22 cellular contexts compared by ENCODE assay signal in genomic region chr4:58191086-58191485, GRCh38.
"Had no signal": no experiment of that assay in that cellular context is flagged by ENCODE, and none has a peak within 500 bp of the region (broad histone marks: within the 10 kb centered on the region; RNA-seq: fewer than 3 reads in every experiment).

No MANE protein-coding gene starts in this region.

- H3K4me1 Mint-ChIP-seq: activated B cell treated with CpG ODN at 0.5 μM for 24 hours; activated CD4-positive, alpha-beta T cell treated with anti-CD3 and anti-CD28 coated beads, Interleukin-2, amount 10 ng/mL, durations not matched to agents 24 days and 14 days; activated CD8-positive, alpha-beta memory T cell treated with anti-CD3 and anti-CD28 coated beads, Interleukin-2, amount 10 ng/mL, durations not matched to agents 7 days and 5 days; activated naive CD4-positive, alpha-beta T cell treated with anti-CD3 and anti-CD28 coated beads, Interleukin-2, amount 50 U/mL, for 24 hours; central memory CD8-positive, alpha-beta T cell had no signal

- H3K4me3 ChIP-seq: PC-9 had no signal

- H3K27ac Mint-ChIP-seq: activated B cell treated with CpG ODN at 0.5 μM for 24 hours; activated CD4-positive, alpha-beta T cell treated with anti-CD3 and anti-CD28 coated beads, Interleukin-2, amount 10 ng/mL, durations not matched to agents 24 days and 14 days; activated CD8-positive, alpha-beta memory T cell treated with anti-CD3 and anti-CD28 coated beads, Interleukin-2, amount 10 ng/mL, durations not matched to agents 7 days and 5 days; activated T-cell treated with anti-CD3 and anti-CD28 coated beads, Interleukin-2, amount 50 U/mL, for 24 hours; activated T-helper 1 cell treated with anti-CD3 and anti-CD28 coated beads, Interleukin-12 subunit alpha, Interleukin-12 subunit beta, Interleukin-2, Interleukin-4 antibody, amounts not matched to agents 30 ng/mL and 10 ng/mL and 1 ng/mL, durations not matched to agents 14 hours and 24 hours and 36 hours; T-helper 1 cell treated with Interleukin-12 subunit alpha and Interleukin-12 subunit beta and Interleukin-4 antibody, amounts not matched to agents 30 μg/mL and 1 μg/mL, for 36 hours had no signal

- H3K9me3 Mint-ChIP-seq: activated CD4-positive, alpha-beta T cell treated with anti-CD3 and anti-CD28 coated beads, Interleukin-2, amount 10 ng/mL, durations not matched to agents 24 days and 14 days had no signal

- H3K36me3 Mint-ChIP-seq: activated CD8-positive, alpha-beta memory T cell treated with anti-CD3 and anti-CD28 coated beads, Interleukin-2, amount 10 ng/mL, durations not matched to agents 7 days and 5 days; activated naive CD4-positive, alpha-beta T cell treated with anti-CD3 and anti-CD28 coated beads, Interleukin-2, amount 50 U/mL, for 24 hours had no signal

- H3K27me3 Mint-ChIP-seq: activated B cell treated with CpG ODN at 0.5 μM for 24 hours; activated CD4-positive, alpha-beta T cell treated with anti-CD3 and anti-CD28 coated beads, Interleukin-2, amount 10 ng/mL, durations not matched to agents 24 days and 14 days; activated CD8-positive, alpha-beta memory T cell treated with anti-CD3 and anti-CD28 coated beads, Interleukin-2, amount 10 ng/mL, durations not matched to agents 7 days and 5 days; activated naive CD4-positive, alpha-beta T cell treated with anti-CD3 and anti-CD28 coated beads, Interleukin-2, amount 50 U/mL, for 24 hours; activated T-cell treated with anti-CD3 and anti-CD28 coated beads, Interleukin-2, amount 50 U/mL, for 24 hours; central memory CD8-positive, alpha-beta T cell had no signal

- DNase-seq: activated B cell treated with CpG ODN at 0.5 μM for 24 hours; activated CD4-positive, alpha-beta T cell treated with anti-CD3 and anti-CD28 coated beads for 1 hour; activated CD4-positive, alpha-beta T cell treated with anti-CD3 and anti-CD28 coated beads, Interleukin-2, amount 10 ng/mL, durations not matched to agents 24 days and 14 days; activated CD4-positive, alpha-beta T cell treated with anti-CD3 and anti-CD28 coated beads, Interleukin-2, amount 50 U/mL, for 48 hours; activated CD8-positive, alpha-beta memory T cell treated with anti-CD3 and anti-CD28 coated beads, Interleukin-2, amount 10 ng/mL, durations not matched to agents 7 days and 5 days; activated effector memory CD4-positive, alpha-beta T cell treated with Interleukin-2 at 50 U/mL for 16 hours; activated naive CD4-positive, alpha-beta T cell; activated T-cell treated with anti-CD3 and anti-CD28 coated beads, Interleukin-2, amount 50 U/mL, for 24 hours; aorta; KG1; NCI-H1092; NCI-H1417; NCI-H1694 treated with DMSO at 0.1 percent for 48 hours; NCI-H2029 treated with DMSO at 0.1 percent for 48 hours; NCI-H526; PC-9; SHP77 treated with DMSO at 0.1 percent for 48 hours; T-helper 9 cell had no signal

- H3K4me3 Mint-ChIP-seq: activated B cell treated with CpG ODN at 0.5 μM for 24 hours; activated CD4-positive, alpha-beta T cell treated with anti-CD3 and anti-CD28 coated beads, Interleukin-2, amount 10 ng/mL, durations not matched to agents 24 days and 14 days; activated CD8-positive, alpha-beta memory T cell treated with anti-CD3 and anti-CD28 coated beads, Interleukin-2, amount 10 ng/mL, durations not matched to agents 7 days and 5 days; activated naive CD4-positive, alpha-beta T cell treated with anti-CD3 and anti-CD28 coated beads, Interleukin-2, amount 50 U/mL, for 24 hours; activated T-cell treated with anti-CD3 and anti-CD28 coated beads, Interleukin-2, amount 50 U/mL, for 24 hours; activated T-helper 1 cell treated with anti-CD3 and anti-CD28 coated beads, Interleukin-12 subunit alpha, Interleukin-12 subunit beta, Interleukin-2, Interleukin-4 antibody, amounts not matched to agents 30 ng/mL and 10 ng/mL and 1 ng/mL, durations not matched to agents 14 hours and 24 hours and 36 hours; central memory CD8-positive, alpha-beta T cell; T-helper 1 cell treated with Interleukin-12 subunit alpha and Interleukin-12 subunit beta and Interleukin-4 antibody, amounts not matched to agents 30 μg/mL and 1 μg/mL, for 36 hours had no signal

- H3K27ac ChIP-seq: PC-9 had no signal

- ATAC-seq: activated CD8-positive, alpha-beta memory T cell treated with anti-CD3 and anti-CD28 coated beads, Interleukin-2, amount 10 ng/mL, durations not matched to agents 7 days and 5 days had no signal

- H3K4me2 ChIP-seq: PC-9 had no signal
